In genomic region chr10:3332732-3333131, GRCh38 we compare ENCODE assay signal across 18 cellular contexts.
DNase-seq lines count a peak whose midpoint lies in the region; ATAC-seq and TF ChIP-seq lines count a peak whose summit lies in the region.
"Had no signal": no experiment of that assay in that cellular context is flagged by ENCODE, and none has a peak within 500 bp of the region (broad histone marks: within the 10 kb centered on the region; RNA-seq: fewer than 3 reads in every experiment).

No MANE protein-coding gene starts in this region.

- H3K27ac Mint-ChIP-seq in activated T-cell treated with anti-CD3 and anti-CD28 coated beads, Interleukin-2, amount 50 U/mL, for 24 hours: no peak overlapping the region
- H3K27ac Mint-ChIP-seq: B cell; CD8-positive, alpha-beta T cell; HFFc6 had no signal

- H3K4me2 ChIP-seq in mesenchymal stem cell (ENCODE audit: low read length, poor library complexity, severe bottlenecking): no peak overlapping the region

- H3K27ac ChIP-seq in SK-N-MC: no peak overlapping the region
- no peak overlapping the region for H3K27ac ChIP-seq in mesenchymal stem cell (ENCODE audit: low read length, poor library complexity, severe bottlenecking)
- no peak overlapping the region for H3K27ac ChIP-seq in ovary

- no peaks in the 10 kb centered on the region for H3K36me3 Mint-ChIP-seq in activated T-cell treated with anti-CD3 and anti-CD28 coated beads, Interleukin-2, amount 50 U/mL, for 24 hours (ENCODE audit: low read depth)
- H3K36me3 Mint-ChIP-seq: CD14-positive monocyte; CD8-positive, alpha-beta T cell had no signal

- no peak overlapping the region for H3K4ac ChIP-seq in mesenchymal stem cell (ENCODE audit: low read depth in 1 of 2, low read length in 2 of 2)

- no peaks in the 10 kb centered on the region for H3K4me1 Mint-ChIP-seq in activated T-cell treated with anti-CD3 and anti-CD28 coated beads, Interleukin-2, amount 50 U/mL, for 24 hours (ENCODE audit: low read depth)
- H3K4me1 Mint-ChIP-seq: B cell had no signal

- no peak overlapping the region for H2BK120ac ChIP-seq in mesenchymal stem cell (ENCODE audit: low read depth, low read length)

- no peaks in the 10 kb centered on the region for H3K79me1 ChIP-seq in mesenchymal stem cell (replicated peaks; ENCODE audit: low read length, poor library complexity, severe bottlenecking)

- intact Hi-C loops in ovary (cut with DNase I): no loop called here

- no peak for TF ChIP-seq POLR2A in ovary (IDR thresholded peaks at IDR 0.05)

- no peak overlapping the region for H2AFZ ChIP-seq in mesenchymal stem cell (ENCODE audit: low read depth, low read length)

- no peaks in the 10 kb centered on the region for H3K36me3 ChIP-seq in H7 (replicated peaks; ENCODE audit: control insufficient read depth, insufficient read depth, low read length)
- no peaks in the 10 kb centered on the region for H3K36me3 ChIP-seq in SK-N-MC (ENCODE audit: insufficient read depth, low read length)
- no peaks in the 10 kb centered on the region for H3K36me3 ChIP-seq in mesenchymal stem cell (ENCODE audit: control insufficient read depth in 1 of 2, insufficient read depth in 2 of 2, low read depth in 1 of 2, low read length in 2 of 2)
- no peaks in the 10 kb centered on the region for H3K36me3 ChIP-seq in ovary
- H3K36me3 ChIP-seq: HAP-1 had no signal

- H2AK5ac ChIP-seq in mesenchymal stem cell (ENCODE audit: low read length, severe bottlenecking): peak overlapping the region; percentile 35

- no peak for TF ChIP-seq EP300 in ovary (IDR thresholded peaks at IDR 0.05)

- H3K27me3 ChIP-seq in H7 (ENCODE audit: control insufficient read depth, insufficient read depth, low read length) (no peaks in the 10 kb centered on the region), mesenchymal stem cell (ENCODE audit: control insufficient read depth in 1 of 2, insufficient read depth in 1 of 2, low read length in 2 of 2) (no peaks in the 10 kb centered on the region), ovary (no peaks in the 10 kb centered on the region)

- H3K27me3 Mint-ChIP-seq in activated T-cell treated with anti-CD3 and anti-CD28 coated beads, Interleukin-2, amount 50 U/mL, for 24 hours: peaks cover 15% of the 10 kb centered on the region

- DNase-seq in H7: peak; percentile 48
- no peak for DNase-seq in SK-N-MC (ENCODE audit: low read depth, low spot score)
- no peak for DNase-seq in mesenchymal stem cell
- no peak for DNase-seq in stimulated activated naive CD8-positive, alpha-beta T cell treated with anti-CD3 and anti-CD28 coated beads, Interleukin-15, Interleukin-2, amounts not matched to agents 100 U/mL and 50 U/mL, for 24 hours
- no peak for DNase-seq in ovary
- DNase-seq in activated T-cell treated with anti-CD3 and anti-CD28 coated beads, Interleukin-2, amount 50 U/mL, for 24 hours: no peak
- DNase-seq: CD8-positive, alpha-beta T cell; COR-L47; DMS153; DMS79 treated with DMSO at 0.1 percent for 48 hours; EL; HFFc6; Karpas-422 had no signal

- H3K9ac ChIP-seq in SK-N-MC (ENCODE audit: insufficient read length) (no peak overlapping the region), mesenchymal stem cell (ENCODE audit: low read length) (no peak overlapping the region)

- TF ChIP-seq CTCF in ovary (IDR thresholded peaks at IDR 0.05): no peak

- H4K8ac ChIP-seq in mesenchymal stem cell (ENCODE audit: low read length): no peak overlapping the region

- H3K9me3 ChIP-seq in SK-N-MC (ENCODE audit: low read depth, low read length) (no peaks in the 10 kb centered on the region), mesenchymal stem cell (ENCODE audit: control insufficient read depth, low read length) (no peaks in the 10 kb centered on the region), ovary (no peaks in the 10 kb centered on the region)
- H3K9me3 ChIP-seq: HAP-1 had no signal

- H2BK12ac ChIP-seq in mesenchymal stem cell (ENCODE audit: low read length in 2 of 2): no peak overlapping the region

- H3K14ac ChIP-seq in mesenchymal stem cell (ENCODE audit: low read length in 2 of 2): no peak overlapping the region

- H3K23ac ChIP-seq in mesenchymal stem cell (ENCODE audit: low read length in 2 of 2): no peak overlapping the region

- H2BK5ac ChIP-seq in mesenchymal stem cell (ENCODE audit: low read depth, low read length, poor library complexity, severe bottlenecking): no peak overlapping the region

- H3K4me1 ChIP-seq in mesenchymal stem cell (ENCODE audit: control insufficient read depth, insufficient read depth, low read depth, low read length) (peaks cover 15% of the 10 kb centered on the region), ovary (ENCODE audit: insufficient read depth) (peaks cover 2% of the 10 kb centered on the region)
- H3K4me1 ChIP-seq: HAP-1 had no signal

- H3K4me3 Mint-ChIP-seq in activated T-cell treated with anti-CD3 and anti-CD28 coated beads, Interleukin-2, amount 50 U/mL, for 24 hours: no peak overlapping the region
- H3K4me3 Mint-ChIP-seq: B cell; CD14-positive monocyte; CD8-positive, alpha-beta T cell; HFFc6 had no signal

- 84% methylated on average over 7 of the region's 7 CpGs for WGBS in mesenchymal stem cell
- 73 to 76% (median 75%) methylated on average over 7 of the region's 7 CpGs for WGBS in ovary, 3 donors

- H3K4me3 ChIP-seq in H7 (ENCODE audit: insufficient read depth, low read depth, low read length) (no peak overlapping the region), SK-N-MC (peak overlapping the region; percentile 15; the same call in 1 of the 2 replicates), mesenchymal stem cell (ENCODE audit: insufficient read depth in 1 of 2, low read depth in 1 of 2, low read length in 2 of 2) (no peak overlapping the region), ovary (no peak overlapping the region)
- H3K4me3 ChIP-seq: HAP-1, K562 had no signal

- H3K18ac ChIP-seq in mesenchymal stem cell (ENCODE audit: low read depth in 1 of 2, low read length in 2 of 2): no peak overlapping the region

- no peak overlapping the region for H4K91ac ChIP-seq in mesenchymal stem cell (ENCODE audit: low read length)

- no peak overlapping the region for H2BK15ac ChIP-seq in mesenchymal stem cell (ENCODE audit: low read depth, poor library complexity, severe bottlenecking)

- ATAC-seq in HG02973 (IDR thresholded peaks at IDR 0.05; ENCODE audit: unreplicated experiment): no peak
- no peak for ATAC-seq in stimulated activated naive CD8-positive, alpha-beta T cell treated with anti-CD3 and anti-CD28 coated beads, Interleukin-15, Interleukin-2, amounts not matched to agents 100 U/mL and 50 U/mL, for 24 hours
- ATAC-seq: CD8-positive, alpha-beta T cell; K562 had no signal

- no peaks in the 10 kb centered on the region for H3K9me3 Mint-ChIP-seq in activated T-cell treated with anti-CD3 and anti-CD28 coated beads, Interleukin-2, amount 50 U/mL, for 24 hours
- H3K9me3 Mint-ChIP-seq: CD14-positive monocyte; CD8-positive, alpha-beta T cell; HFFc6 had no signal
